Comparison of ENCODE assay signal across 7 cellular contexts in the genomic region with DNA sequence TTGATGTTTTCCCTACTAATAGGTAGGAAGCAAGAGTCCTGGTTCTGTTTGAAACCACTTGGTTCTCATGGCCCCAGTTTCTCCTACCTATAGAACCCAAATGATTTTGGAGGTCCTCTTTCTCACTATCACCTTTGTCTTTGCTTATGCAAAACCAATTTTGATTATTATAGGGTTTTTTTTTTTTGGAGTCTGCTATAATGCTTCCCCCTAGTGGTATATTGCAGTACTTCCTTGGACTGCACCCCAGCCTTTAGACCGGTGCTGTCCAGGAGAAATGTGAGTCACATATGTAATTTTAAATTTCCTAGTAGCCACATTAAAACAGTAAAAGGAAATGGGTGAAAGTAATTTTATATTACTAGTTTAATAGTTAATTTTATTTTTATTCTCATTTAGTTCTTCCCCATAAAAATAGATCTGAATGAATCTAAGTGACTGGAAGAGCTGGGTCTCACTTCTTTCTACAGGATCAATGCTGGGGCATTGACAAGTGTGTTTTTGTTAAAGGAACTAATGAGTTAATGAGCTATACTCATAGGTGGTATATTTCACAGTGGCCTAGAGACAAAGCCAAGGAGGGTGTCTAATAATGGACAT. TPM values are rescaled to one million over a fixed set of nuclear protein-coding genes. Genes with fewer than 3 reads are reported as not detected.
A peak's percentile ranks its signal among the peaks of the same experiment; 100 is the strongest.
DNase-seq lines count a peak whose midpoint lies in the region; ATAC-seq and TF ChIP-seq lines count a peak whose summit lies in the region.

No MANE protein-coding gene starts in this region.

- TF ChIP-seq CTCF in HL-60 (IDR thresholded peaks at IDR 0.05; ENCODE audit: insufficient read depth, low read length) (peak; percentile 64), OCI-LY7 (conservative IDR thresholded peaks at IDR 0.05; ENCODE audit: low read length) (peak; percentile 95)

- intact Hi-C loops in OCI-LY7 (cut with micrococcal nuclease; ENCODE audit: unreplicated experiment) = loop anchor here (1.0 to 5.0 kb wide), 3 partner anchors 44 to 280 kb away; a partner anchor contains a TSS

- H4K20me1 ChIP-seq in OCI-LY7 (ENCODE audit: insufficient read depth, low read length) = no peaks in the 10 kb centered on the region

- no peaks in the 10 kb centered on the region for H3K9me2 ChIP-seq in OCI-LY7 (ENCODE audit: insufficient read depth, low read length)

- POLR2A ChIA-PET in OCI-LY7 (lab: Charles Lee) = interaction anchor here (2.2 kb wide), 1 partner anchor 12 kb away, joined by 7 read pairs; a partner anchor contains a TSS

- H3K27me3 ChIP-seq in HL-60 (ENCODE audit: insufficient read depth, poor library complexity, severe bottlenecking) = peaks cover 23% of the 10 kb centered on the region

- no peak overlapping the region for H2AFZ ChIP-seq in OCI-LY7 (ENCODE audit: low read length)

- no TSS peak for BruUV-seq in OCI-LY7 (replicated peaks; lab: Mats Ljungman, UMichigan)

- H3K36me3 ChIP-seq in OCI-LY7 (ENCODE audit: insufficient read depth, low read length) = no peaks in the 10 kb centered on the region

- ATAC-seq in GM18517 (IDR thresholded peaks at IDR 0.05; ENCODE audit: unreplicated experiment) (no peak), HG03432 (IDR thresholded peaks at IDR 0.05; ENCODE audit: unreplicated experiment) (no peak)

- peaks cover under 1% of the 10 kb centered on the region for H3K4me1 ChIP-seq in OCI-LY7 (ENCODE audit: insufficient read depth, low read length, poor library complexity, severe bottlenecking)

- no peak overlapping the region for H3K4me2 ChIP-seq in OCI-LY7 (ENCODE audit: low read length)

- H3K4me3 ChIP-seq in HL-60 (replicated peaks; ENCODE audit: insufficient read depth, low read length) = no peak overlapping the region
- H3K4me3 ChIP-seq in OCI-LY7 (ENCODE audit: low read depth, low read length, poor library complexity, severe bottlenecking) = no peak overlapping the region

- no peaks in the 10 kb centered on the region for H3K79me2 ChIP-seq in OCI-LY7 (ENCODE audit: insufficient read depth, low read depth, low read length)

- DNase-seq in DMS79 treated with DMSO at 0.1 percent for 48 hours (lab: John Stamatoyannopoulos, UW) (peak; percentile 54), HL-60 (ENCODE audit: low read depth in 1 of 2, low spot score in 1 of 2) (peak in 1 of 2 experiments; percentile 22), OCI-LY7 (ENCODE audit: low spot score) (peak; percentile 62), cerebellum (ENCODE audit: low spot score) (peak; percentile 50), lung microvascular endothelial cell (ENCODE audit: low read depth in 2 of 2) (peak; percentile 68 to 73)

- no peaks in the 10 kb centered on the region for H3K9me3 ChIP-seq in OCI-LY7 (ENCODE audit: low read length)

- CTCF ChIA-PET in OCI-LY7 (lab: Charles Lee; ENCODE audit: unreplicated experiment) = interaction anchor here (1.3 to 1.9 kb wide), 3 partner anchors 14 to 276 kb away, joined by 3 to 6 read pairs (median 4); a partner anchor contains a TSS

- H3K27ac ChIP-seq in HL-60 (replicated peaks) (no peak overlapping the region), OCI-LY7 (ENCODE audit: low read depth, low read length, poor library complexity, severe bottlenecking) (no peak overlapping the region)

RNA-seq across cellular contexts. Expression of a gene that starts 10.6 kb away (rescaled TPM):
- 3.2 and 5.2 TPM in 2 replicates for total RNA-seq in OCI-LY7 (2014; rRNA removed; shearing (Covaris generic))
- total RNA-seq in OCI-LY7 (2022) = 9.2 and 10.6 TPM in 2 replicates
- total RNA-seq in cerebellum = not detected
- total RNA-seq in lung microvascular endothelial cell = not detected in 2 replicates

RNA-seq across cellular contexts. Expression of a gene that starts 13.9 kb away (rescaled TPM):
- not detected in 2 replicates for total RNA-seq in OCI-LY7 (2014; rRNA removed; shearing (Covaris generic))
- total RNA-seq in OCI-LY7 (2022) (not detected in 2 replicates), cerebellum (not detected), lung microvascular endothelial cell (not detected in 2 replicates)

RNA-seq across cellular contexts. Expression of a gene that starts 35.1 kb away (rescaled TPM):
- 0.03 TPM in 1 of 2 replicates, not detected in the other for total RNA-seq in OCI-LY7 (2014; rRNA removed; shearing (Covaris generic))
- total RNA-seq in OCI-LY7 (2022) (0.17 TPM in 1 of 2 replicates, not detected in the other), cerebellum (3.5 TPM), lung microvascular endothelial cell (not detected in 2 replicates)

RNA-seq across cellular contexts. Expression of a gene that starts 45.7 kb away (rescaled TPM):
- not detected in 2 replicates for total RNA-seq in OCI-LY7 (2014; rRNA removed; shearing (Covaris generic))
- total RNA-seq in OCI-LY7 (2022) = not detected in 2 replicates
- not detected for total RNA-seq in cerebellum
- not detected in 2 replicates for total RNA-seq in lung microvascular endothelial cell

RNA-seq across cellular contexts. Expression of a gene that starts 59.1 kb away (rescaled TPM):
- total RNA-seq in OCI-LY7 (2014; rRNA removed; shearing (Covaris generic)) = not detected in 2 replicates
- not detected in 2 replicates for total RNA-seq in OCI-LY7 (2022)
- not detected for total RNA-seq in cerebellum
- total RNA-seq in lung microvascular endothelial cell = not detected in 2 replicates
